Comparison of ENCODE assay signal across 8 cellular contexts in the genomic region with DNA sequence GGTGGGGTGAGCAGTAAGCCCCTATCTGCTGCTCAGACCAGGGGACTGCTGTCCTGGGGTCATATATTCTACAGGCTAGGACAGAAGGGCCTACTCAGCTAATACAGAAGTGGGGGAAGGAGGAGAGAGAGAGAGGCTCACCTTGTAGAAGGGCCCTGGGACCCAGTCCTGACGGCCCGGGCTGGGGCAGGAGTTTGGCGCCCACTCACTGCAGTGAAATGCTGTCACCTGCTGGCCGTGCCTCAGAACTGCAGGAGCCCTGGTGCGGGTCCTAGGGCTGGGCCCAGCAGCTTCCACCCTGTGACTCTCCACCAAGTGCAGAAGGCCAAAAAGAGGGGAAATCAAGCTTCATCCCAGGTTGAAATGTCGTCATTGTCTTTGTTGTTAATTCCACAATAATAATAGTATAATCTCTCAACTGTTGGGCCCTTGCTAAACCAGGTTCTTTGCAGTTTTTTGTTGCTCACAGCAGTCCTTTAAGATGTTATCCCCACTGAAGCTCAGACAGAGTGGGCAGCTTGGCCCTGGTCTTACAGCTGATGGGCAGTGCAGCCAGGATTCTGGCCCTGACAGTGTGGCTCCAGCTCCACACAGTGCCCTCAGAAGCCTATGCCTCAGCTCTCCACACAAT. TPM values are rescaled to one million over a fixed set of nuclear protein-coding genes. Genes with fewer than 3 reads are reported as not detected.
DNase-seq lines count a peak whose midpoint lies in the region; ATAC-seq, FAIRE-seq and TF ChIP-seq lines count a peak whose summit lies in the region.

No MANE protein-coding gene starts in this region.

- no peak overlapping the region for H3K27ac Mint-ChIP-seq in WTC11

- H3K4me2 ChIP-seq in BLaER1 (peak overlapping the region; percentile 17; the same call in 1 of the 2 replicates), keratinocyte (ENCODE audit: control insufficient read depth, extremely low read depth, insufficient read depth, low read depth, low read length) (no peak overlapping the region)

- H3K4me1 ChIP-seq in BLaER1, result peaks cover 11% of the 10 kb centered on the region; the same call in 1 of the 2 replicates
- no peaks in the 10 kb centered on the region for H3K4me1 ChIP-seq in breast epithelium
- H3K4me1 ChIP-seq in keratinocyte (ENCODE audit: control insufficient read depth, extremely low read depth, insufficient read depth, low read length), result peaks cover 9% of the 10 kb centered on the region

- H3K4me3 Mint-ChIP-seq in WTC11, result no peak overlapping the region

- H3K9ac ChIP-seq in BLaER1, result 0 out of 2 replicates have a peak overlapping the region, but pooled peaks have one; percentile 15
- no peak overlapping the region for H3K9ac ChIP-seq in keratinocyte (ENCODE audit: control insufficient read depth, extremely low read depth, insufficient read depth, low read length)

- no peaks in the 10 kb centered on the region for H3K9me1 ChIP-seq in keratinocyte (ENCODE audit: control insufficient read depth, extremely low read depth, insufficient read depth, low read length)

- CTCF ChIA-PET in WTC11 (lab: Charles Lee), result interaction anchor here (0.6 to 4.6 kb wide), 62 partner anchors 9 to 622 kb away, joined by 3 to 65 read pairs (median 5); a partner anchor contains a TSS

- H3K4me1 Mint-ChIP-seq in WTC11, result peaks cover 23% of the 10 kb centered on the region

- H3K9me3 ChIP-seq in BLaER1 (no peaks in the 10 kb centered on the region), breast epithelium (no peaks in the 10 kb centered on the region), keratinocyte (ENCODE audit: control insufficient read depth, low read depth, low read length) (no peaks in the 10 kb centered on the region)

- H4K20me1 ChIP-seq in BLaER1, result no peaks in the 10 kb centered on the region
- H4K20me1 ChIP-seq in keratinocyte (ENCODE audit: control insufficient read depth, extremely low read depth, insufficient read depth, low read length), result no peaks in the 10 kb centered on the region

- peak; percentile 11 to 15 for DNase-seq in NCI-H1930 (lab: John Stamatoyannopoulos, UW)
- peak; percentile 86 for DNase-seq in WTC11 (ENCODE audit: low spot score)
- peak; percentile 64 to 78 for DNase-seq in breast epithelium (ENCODE audit: low spot score in 2 of 2)
- no peak for DNase-seq in keratinocyte (ENCODE audit: low read depth, low spot score)
- DNase-seq in stimulated activated CD4-positive, alpha-beta T cell treated with anti-CD3 and anti-CD28 coated beads, Interleukin-1b, Interleukin-23, amount 100 ng/mL, for 24 hours (ENCODE audit: low read depth in 4 of 4, low spot score in 1 of 4), result peak; percentile 18 to 53 (median 44)

- TF ChIP-seq POLR2A in breast epithelium (IDR thresholded peaks at IDR 0.05), result no peak

- ATAC-seq in GM21526 (IDR thresholded peaks at IDR 0.05; ENCODE audit: low FRiP score, unreplicated experiment) (peak; percentile 58), WTC11 (peak; percentile 91), GM21515 (IDR thresholded peaks at IDR 0.05; ENCODE audit: unreplicated experiment) (no peak)

- no peaks in the 10 kb centered on the region for H3K79me2 ChIP-seq in keratinocyte (ENCODE audit: control insufficient read depth, insufficient read depth, low read length)

- no peaks in the 10 kb centered on the region for H3K36me3 Mint-ChIP-seq in WTC11

- no peak overlapping the region for H3K27ac ChIP-seq in BLaER1
- H3K27ac ChIP-seq in breast epithelium, result no peak overlapping the region
- no peak overlapping the region for H3K27ac ChIP-seq in keratinocyte (ENCODE audit: control insufficient read depth, insufficient read depth, low read length)

- no peaks in the 10 kb centered on the region for H3K36me3 ChIP-seq in BLaER1
- no peaks in the 10 kb centered on the region for H3K36me3 ChIP-seq in breast epithelium
- H3K36me3 ChIP-seq in keratinocyte (ENCODE audit: control insufficient read depth in 2 of 2, extremely low read depth in 1 of 2, insufficient read depth in 2 of 2, low read length in 2 of 2), result peaks cover 19% of the 10 kb centered on the region in 2 experiments

- peak; percentile 99 for TF ChIP-seq CTCF in WTC11 (IDR thresholded peaks at IDR 0.05)
- TF ChIP-seq CTCF in breast epithelium (IDR thresholded peaks at IDR 0.05), result peak; percentile 94 to 99 (median 97)
- TF ChIP-seq CTCF in keratinocyte (optimal IDR thresholded peaks at IDR 0.05 in 1 of 3, IDR thresholded peaks at IDR 0.05 in 1 of 3, conservative IDR thresholded peaks at IDR 0.05 in 1 of 3; ENCODE audit: extremely low read depth in 1 of 3, insufficient read depth in 2 of 3, low read length in 3 of 3), result peak; percentile 98 to 100 (median 99)

- H2AFZ ChIP-seq in keratinocyte (ENCODE audit: control insufficient read depth, low read length), result no peak overlapping the region

- no peaks in the 10 kb centered on the region for H3K9me3 Mint-ChIP-seq in WTC11

- intact Hi-C loops in breast epithelium (cut with DNase I; ENCODE audit: low total_unique reads), result loop anchor here (10.0 kb wide), 1 partner anchor 443 kb away; no protein-coding TSS in a partner anchor

- dilution Hi-C loops in keratinocyte (cut with MboI; ENCODE audit: extremely low pct_ligation_motif_present, low sequenced_read_pairs), result no loop called here

- POLR2A ChIA-PET in WTC11 (lab: Charles Lee), result no interaction called here

- FAIRE-seq in keratinocyte (lab: Jason Lieb, UNC), result no peak

- H3K27me3 Mint-ChIP-seq in WTC11 (ENCODE audit: low read depth), result no peaks in the 10 kb centered on the region; the same call in 1 of the 2 replicates

- H3K4me3 ChIP-seq in BLaER1 (no peak overlapping the region), breast epithelium (no peak overlapping the region), keratinocyte (ENCODE audit: control insufficient read depth in 2 of 3, extremely low read depth in 1 of 3, insufficient read depth in 2 of 3, low read depth in 1 of 3, low read length in 3 of 3) (no peak overlapping the region)

- H3K27me3 ChIP-seq in BLaER1 (no peaks in the 10 kb centered on the region), breast epithelium (no peaks in the 10 kb centered on the region), keratinocyte (ENCODE audit: control insufficient read depth, extremely low read depth, insufficient read depth, low read length) (no peaks in the 10 kb centered on the region)

TF ChIP-seq in WTC11, 78 proteins besides CTCF, POLR2A, EP300 and RAD21:
- TF ChIP-seq NR1H2 (CRISPR knock-in tag; IDR thresholded peaks at IDR 0.05) (no peak), ETV6 (CRISPR knock-in tag; IDR thresholded peaks at IDR 0.05) (peak; percentile 66; the same call in 1 of the 2 replicates)

RNA-seq across cellular contexts. Expression of a gene that starts 29.6 kb away (rescaled TPM):
- total RNA-seq in WTC11 (2021), result 0.11 to 0.39 TPM (median 0.27 TPM) in 3 replicates
- total RNA-seq in breast epithelium, result 10 to 100 TPM; 10.6 to 58.7 (median 45.9) TPM
- 303 to 611 TPM (median 463 TPM) in 3 replicates for polyA plus RNA-seq in keratinocyte
- polyA plus RNA-seq in keratinocyte (2011; ENCODE audit: low read depth), result 1,306 TPM
- polyA plus RNA-seq in keratinocyte (2011; cell fraction: cytosol; rRNA removed), result 465 and 526 TPM in 2 replicates
- polyA plus RNA-seq in keratinocyte (2011; cell fraction: nucleus; rRNA removed), result 422 and 529 TPM in 2 replicates
- 316 and 929 TPM in 2 replicates for polyA plus RNA-seq in keratinocyte (2012; ENCODE audit: low replicate concordance)
- polyA minus RNA-seq in keratinocyte, result 758 to 1,045 TPM (median 830 TPM) in 3 replicates
- 496 TPM for polyA minus RNA-seq in keratinocyte (2011; cell fraction: cytosol; rRNA and poly(A)+ RNA removed)
- 293 and 344 TPM in 2 replicates for polyA minus RNA-seq in keratinocyte (2011; cell fraction: nucleus; rRNA and poly(A)+ RNA removed)
